1 cellular context compared by ENCODE assay signal in genomic region chr2:26061539-26061938, GRCh38.
TF ChIP-seq lines count a peak whose summit lies in the region.

No MANE protein-coding gene starts in this region.

TF ChIP-seq in K562, 482 proteins besides CTCF, POLR2A, EP300 and RAD21 (continued from another document):
- TF ChIP-seq REST (CRISPR knock-in tag; IDR thresholded peaks at IDR 0.05; ENCODE audit: low read depth) (no peak), RREB1 (CRISPR knock-in tag; IDR thresholded peaks at IDR 0.05) (no peak), ZNF77 (CRISPR knock-in tag; IDR thresholded peaks at IDR 0.05) (no peak), MAZ (CRISPR knock-in tag; conservative IDR thresholded peaks at IDR 0.05 in 1 of 2, IDR thresholded peaks at IDR 0.05 in 1 of 2) (no peak), GTF3C2 (IDR thresholded peaks at IDR 0.05; ENCODE audit: borderline replicate concordance, extremely low read depth, insufficient read length) (peak; percentile 75), PBX2 (CRISPR knock-in tag; IDR thresholded peaks at IDR 0.05; ENCODE audit: low read depth) (no peak), PBX2 (tag; conservative IDR thresholded peaks at IDR 0.05; ENCODE audit: low read depth) (peak; percentile 55), NUFIP1 (IDR thresholded peaks at IDR 0.05; ENCODE audit: partially characterized antibody) (no peak), HDGF (IDR thresholded peaks at IDR 0.05) (no peak), ZFP1 (CRISPR knock-in tag; IDR thresholded peaks at IDR 0.05) (no peak), ZNF695 (CRISPR knock-in tag; IDR thresholded peaks at IDR 0.05) (no peak), ZNF511 (CRISPR knock-in tag; IDR thresholded peaks at IDR 0.05) (no peak), DPF2 (IDR thresholded peaks at IDR 0.05) (peak; percentile 60; the same call in 1 of the 2 replicates), MEIS2 (IDR thresholded peaks at IDR 0.05; ENCODE audit: partially characterized antibody) (peak; percentile 80), NR2C1 (IDR thresholded peaks at IDR 0.05) (no peak), NR2C1 (tag; IDR thresholded peaks at IDR 0.05) (no peak), RCOR1 (IDR thresholded peaks at IDR 0.05; ENCODE audit: borderline replicate concordance in 1 of 2, low read depth in 2 of 2, low read length in 2 of 2) (peak in 1 of 2 experiments; percentile 77; a peak in 1 of 4 replicates), ZKSCAN1 (IDR thresholded peaks at IDR 0.05; ENCODE audit: low read depth, low read length) (no peak), TRIM24 (IDR thresholded peaks at IDR 0.05) (no peak), GMEB1 (CRISPR knock-in tag; IDR thresholded peaks at IDR 0.05) (no peak), ZKSCAN8 (CRISPR knock-in tag; IDR thresholded peaks at IDR 0.05) (no peak), TRIM25 (IDR thresholded peaks at IDR 0.05; ENCODE audit: borderline replicate concordance) (no peak), ZNF140 (CRISPR knock-in tag; IDR thresholded peaks at IDR 0.05) (no peak), FOXP4 (CRISPR knock-in tag; IDR thresholded peaks at IDR 0.05; ENCODE audit: borderline replicate concordance) (no peak), ZNF592 (IDR thresholded peaks at IDR 0.05) (no peak), ZNF766 (CRISPR knock-in tag; conservative IDR thresholded peaks at IDR 0.05) (no peak), MCM2 (IDR thresholded peaks at IDR 0.05; ENCODE audit: low read depth) (no peak), CREM (IDR thresholded peaks at IDR 0.05; ENCODE audit: low read depth) (peak; percentile 43; the same call in 1 of the 2 replicates)
